10 cellular contexts compared by ENCODE assay signal in genomic region chr9:98120476-98120875, GRCh38. TPM values are rescaled to one million over a fixed set of nuclear protein-coding genes. Genes with fewer than 3 reads are reported as not detected.
DNase-seq lines count a peak whose midpoint lies in the region; ATAC-seq, FAIRE-seq and TF ChIP-seq lines count a peak whose summit lies in the region.
"Had no signal": no experiment of that assay in that cellular context is flagged by ENCODE, and none has a peak within 500 bp of the region (broad histone marks: within the 10 kb centered on the region; RNA-seq: fewer than 3 reads in every experiment).

No MANE protein-coding gene starts in this region.

- H4K20me1 ChIP-seq in K562 (replicated peaks; ENCODE audit: control insufficient read depth, insufficient read depth, low read length): no peaks in the 10 kb centered on the region

- H3K4me3 ChIP-seq in K562: no peak overlapping the region

- no peak overlapping the region for H3K4me2 ChIP-seq in K562 (ENCODE audit: insufficient read depth, low read length)

- peak overlapping the region in 1 of 2 experiments; percentile 20; a peak in 1 of 4 replicates for H3K9ac ChIP-seq in K562 (ENCODE audit: insufficient read depth in 1 of 2, low read depth in 2 of 2, low read length in 2 of 2)

- TF ChIP-seq EP300 in K562 (IDR thresholded peaks at IDR 0.05; ENCODE audit: low read length): no peak

- no peaks in the 10 kb centered on the region for H3K9me1 ChIP-seq in K562 (ENCODE audit: control insufficient read depth, insufficient read depth, low read length)

- H3K9me3 ChIP-seq in K562 (replicated peaks; ENCODE audit: control insufficient read depth, insufficient read depth, low read depth, low read length): no peaks in the 10 kb centered on the region

- FAIRE-seq in K562 (lab: Jason Lieb, UNC): no peak

- peaks cover 27% of the 10 kb centered on the region for H3K79me2 ChIP-seq in K562 (ENCODE audit: control insufficient read depth, insufficient read depth, low read length)

- peaks cover 28% of the 10 kb centered on the region; the same call in 2 of the 3 replicates for H3K36me3 ChIP-seq in K562 (ENCODE audit: control insufficient read depth, insufficient read depth, low read length)

- peaks cover 14 to 22% of the 10 kb centered on the region in 2 experiments; a peak in 4 of 5 replicates for H3K4me1 ChIP-seq in K562 (replicated peaks in 1 of 2; ENCODE audit: control insufficient read depth in 2 of 2, insufficient read depth in 2 of 2, low read length in 2 of 2)

- peak overlapping the region; percentile 65 to 86 for H3K4me3 Mint-ChIP-seq in CD14-positive monocyte
- peak overlapping the region; percentile 43 for H3K4me3 Mint-ChIP-seq in HFFc6
- peak overlapping the region; percentile 45 to 66 (median 63) for H3K4me3 Mint-ChIP-seq in nephron

- ATAC-seq in K562: no peak
- no peak for ATAC-seq in GM21381 (IDR thresholded peaks at IDR 0.05; ENCODE audit: unreplicated experiment)

- H3K27me3 ChIP-seq in K562 (ENCODE audit: control insufficient read depth in 2 of 2, insufficient read depth in 2 of 2, low read length in 2 of 2): no peaks in the 10 kb centered on the region

- intact Hi-C loops in CD14-positive monocyte (cut with micrococcal nuclease) (loop anchor here in 1 of 2 donors (10.0 kb wide), 2 partner anchors 134 to 216 kb away; partner anchors contain the start of gene TBC1D2), K562 (cut with micrococcal nuclease) (no loop called here)

- peak overlapping the region; percentile 48 for H2AFZ ChIP-seq in K562 (ENCODE audit: low read depth, low read length)

- TF ChIP-seq RAD21 in K562 (CRISPR knock-in tag; conservative IDR thresholded peaks at IDR 0.05 in 1 of 2, IDR thresholded peaks at IDR 0.05 in 1 of 2): no peak

- H3K36me3 Mint-ChIP-seq in CD14-positive monocyte (peaks cover 16 to 33% of the 10 kb centered on the region in 2 donors), HFFc6 (ENCODE audit: low read depth) (no peaks in the 10 kb centered on the region), nephron (ENCODE audit: low read depth) (no peaks in the 10 kb centered on the region)

- H3K4me1 Mint-ChIP-seq in CD14-positive monocyte (peaks cover 54% of the 10 kb centered on the region), HFFc6 (ENCODE audit: low read depth) (peaks cover 25% of the 10 kb centered on the region), nephron (peaks cover 14% of the 10 kb centered on the region)

- H3K9me3 Mint-ChIP-seq in CD14-positive monocyte: peaks cover 0 to 3% (median 0%) of the 10 kb centered on the region in 7 donors
- H3K9me3 Mint-ChIP-seq in HFFc6: no peaks in the 10 kb centered on the region
- H3K9me3 Mint-ChIP-seq in nephron: no peaks in the 10 kb centered on the region

- no peak for TF ChIP-seq POLR2A in K562 (conservative IDR thresholded peaks at IDR 0.05)

- CTCF ChIA-PET in K562 (lab: Yijun Ruan, JAX; ENCODE audit: low intra/inter-chr PET ratio): interaction anchor here (1.4 kb wide), 1 partner anchor 144 kb away, joined by 4 read pairs; no protein-coding TSS in a partner anchor

- no peaks in the 10 kb centered on the region for H3K27me3 Mint-ChIP-seq in CD14-positive monocyte (ENCODE audit: low read depth in 3 of 3)
- peaks cover 2% of the 10 kb centered on the region; the same call in 1 of the 2 replicates for H3K27me3 Mint-ChIP-seq in HFFc6 (ENCODE audit: insufficient read depth)
- H3K27me3 Mint-ChIP-seq in nephron (ENCODE audit: low read depth): peaks cover 16% of the 10 kb centered on the region

- POLR2A ChIA-PET in K562 (lab: Yijun Ruan, JAX): interaction anchor here (1.2 kb wide), 2 partner anchors 10 to 36 kb away, joined by 3 to 4 read pairs; no protein-coding TSS in a partner anchor

- no peak overlapping the region for H3K27ac ChIP-seq in K562 (ENCODE audit: extremely low read depth, low read depth, low read length)

- DNase-seq in CD14-positive monocyte (ENCODE audit: low spot score) (no peak), HFFc6 (no peak), K562 (ENCODE audit: extremely low read depth in 1 of 4, low spot score in 3 of 4) (no peak), AG20443 (ENCODE audit: low spot score) (no peak), epidermal melanocyte (ENCODE audit: insufficient read length, low spot score) (no peak), CD1c-positive myeloid dendritic cell (ENCODE audit: extremely low spot score) (no peak)
- DNase-seq: activated CD4-positive, alpha-beta T cell treated with anti-CD3 and anti-CD28 coated beads for 4 hours; NCI-H1417 had no signal

- TF ChIP-seq CTCF in CD14-positive monocyte (IDR thresholded peaks at IDR 0.05) (no peak), HFFc6 (IDR thresholded peaks at IDR 0.05) (no peak), K562 (IDR thresholded peaks at IDR 0.05 in 2 of 3, conservative IDR thresholded peaks at IDR 0.05 in 1 of 3; ENCODE audit: insufficient read depth in 2 of 3, low read depth in 1 of 3, low read length in 3 of 3) (no peak), nephron (IDR thresholded peaks at IDR 0.05; ENCODE audit: unreplicated experiment in 3 of 3) (no peak)

- H3K27ac Mint-ChIP-seq in CD14-positive monocyte: peak overlapping the region; percentile 94 to 98 (median 96)
- no peak overlapping the region for H3K27ac Mint-ChIP-seq in HFFc6
- H3K27ac Mint-ChIP-seq in nephron: no peak overlapping the region

- WGBS in K562 (ENCODE audit: insufficient coverage, low coverage, missing lambda C conversion rate): 58% methylated on average over 3 of the region's 3 CpGs

- in situ Hi-C loops in K562 (cut with MboI): no loop called here

- BruUV-seq in K562 (replicated peaks; lab: Mats Ljungman, UMichigan): no TSS peak

TF ChIP-seq in K562, 482 proteins besides CTCF, POLR2A, EP300 and RAD21 (continues in another document):
- TF ChIP-seq ARID4B (CRISPR knock-in tag; IDR thresholded peaks at IDR 0.05): no peak
- TF ChIP-seq DEAF1 (CRISPR knock-in tag; IDR thresholded peaks at IDR 0.05): no peak

RNA-seq across cellular contexts. Expression of gene TRIM14, which starts 1.5 kb away (rescaled TPM):
- polyA plus RNA-seq in CD14-positive monocyte (10 to 100 TPM; 23.0 to 28.5 TPM), K562 (2011; rRNA removed) (19.1 and 24.8 TPM in 2 replicates), K562 (2014; fragmentation: Illumina TruSeq; extraction: Trizol) (34.1 and 40.0 TPM in 2 replicates), K562 (2014; fragmentation: Nextera tagmentation; extraction: Ambion mirVana) (1 to 10 TPM; 7.6 to 8.3 TPM), K562 (2014; rRNA removed) (30.1 and 32.7 TPM in 2 replicates)
- 10 to 100 TPM; 34.6 to 38.2 (median 36.0) TPM for total RNA-seq in HFFc6 (2021; fragmentation: NEBNext Ultra II Directional; extraction: Animal tissue kit (Norgen Biotek cat#: 25700))
- 24.8 and 33.6 TPM in 2 replicates for total RNA-seq in K562 (2011; cell fraction: chromatin; rRNA removed; ENCODE audit: low replicate concordance)
- total RNA-seq in K562 (2011; cell fraction: nucleolus; rRNA removed): 15.1 and 15.7 TPM in 2 replicates
- total RNA-seq in K562 (2011; cell fraction: nucleoplasm; rRNA removed): 20.1 and 31.3 TPM in 2 replicates
- total RNA-seq in K562 (2014; rRNA removed) (17.9 and 24.7 TPM in 2 replicates), K562 (2014; rRNA removed; fragmentation: Illumina TruSeq; extraction: Trizol) (17.0 and 17.5 TPM in 2 replicates), K562 (2015; rRNA removed; fragmentation: Illumina TruSeq; extraction: Trizol) (12.2 and 13.3 TPM in 2 replicates), K562 (2021) (41.0 and 48.5 TPM in 2 replicates)
- polyA plus RNA-seq in K562 (2011; cell fraction: cytosol; rRNA removed): 17.9 and 36.4 TPM in 2 replicates
- 22.9 and 38.7 TPM in 2 replicates for polyA plus RNA-seq in K562 (2011; cell fraction: nucleus; rRNA removed)
- 21.4 and 21.8 TPM in 2 replicates for polyA plus RNA-seq in K562 (2012)
- polyA minus RNA-seq in K562 (2011; rRNA and poly(A)+ RNA removed): 12.4 and 15.6 TPM in 2 replicates
- polyA minus RNA-seq in K562 (2011; cell fraction: cytosol; rRNA and poly(A)+ RNA removed): 13.0 and 14.8 TPM in 2 replicates
- polyA minus RNA-seq in K562 (2011; cell fraction: nucleus; rRNA and poly(A)+ RNA removed): 5.8 and 7.0 TPM in 2 replicates

Comparison
In these comparisons a context has a peak if more than half of its experiments do, and no peak if none do; other contexts are left out.
1. H3K27ac Mint-ChIP-seq: peak in CD14-positive monocyte (7 of 7); none in HFFc6 (single experiment) and nephron (0 of 3).
2. Peak in every context shown above with its lines, with median percentiles within 50 percentile points of each other: H3K4me3 Mint-ChIP-seq.